In the genomic region with DNA sequence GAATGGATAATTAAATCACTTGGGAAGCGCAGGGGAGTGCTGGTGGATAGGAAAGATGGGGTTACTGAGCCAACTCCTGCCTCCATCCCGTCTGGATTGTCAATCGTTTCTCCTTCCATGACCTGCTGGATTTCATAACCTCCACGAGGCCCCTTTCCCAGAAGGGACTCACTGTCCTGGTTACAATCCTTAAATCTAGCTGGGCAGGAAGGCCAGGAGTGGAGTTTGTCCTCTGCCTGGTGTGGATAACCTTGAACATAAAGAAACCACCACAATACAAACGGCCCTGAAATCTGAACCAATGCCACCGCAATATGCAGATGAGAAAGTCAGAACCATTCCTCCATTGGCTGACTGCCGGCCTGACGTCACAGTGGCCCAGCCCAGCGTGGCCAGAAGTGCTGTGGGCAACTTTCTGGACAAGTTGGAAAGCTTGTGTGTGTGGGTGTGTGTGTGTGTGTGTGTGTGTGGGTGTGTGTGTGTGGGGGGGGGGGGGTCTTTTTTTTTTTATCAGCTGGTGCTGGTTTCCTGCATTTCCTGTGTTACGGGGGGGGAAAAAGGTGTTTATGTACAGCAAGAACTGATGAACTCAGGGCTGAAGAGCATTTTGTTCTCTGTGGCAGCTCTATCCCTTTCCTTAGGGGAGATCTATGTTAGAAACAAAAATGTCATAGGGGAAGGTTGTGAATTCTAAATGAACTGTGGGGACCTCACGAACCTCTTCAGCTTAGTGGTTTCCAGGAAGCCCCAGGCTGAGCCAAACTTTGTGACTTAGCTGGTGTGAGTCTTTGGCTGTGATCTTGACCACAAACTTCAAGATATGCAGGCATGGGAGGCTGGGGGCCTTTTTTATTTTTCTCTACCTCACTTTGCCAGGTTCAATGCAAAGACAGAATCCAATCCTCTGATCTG, we compare ENCODE assay signal across 8 cellular contexts.
DNase-seq lines count a peak whose midpoint lies in the region; ATAC-seq and TF ChIP-seq lines count a peak whose summit lies in the region.

No MANE protein-coding gene starts in this region.

- peak; percentile 63 to 78 for DNase-seq in NCI-H524 (lab: John Stamatoyannopoulos, UW)
- DNase-seq in NCI-H524 treated with DMSO at 0.1 percent for 48 hours (lab: John Stamatoyannopoulos, UW): no peak
- DNase-seq in HT-29 (ENCODE audit: low spot score): peak; percentile 63
- DNase-seq in PC-9: peak; percentile 85 to 86
- DNase-seq in activated T-helper 1 cell treated with anti-CD3 and anti-CD28 coated beads, Interleukin-2, amount 50 U/mL, for 16 hours (ENCODE audit: low read depth in 1 of 2, low spot score in 1 of 2): peak; percentile 14 to 47
- peak; percentile 98 for DNase-seq in fibroblast of peridontal ligament (ENCODE audit: extremely low read depth)
- peak; percentile 42 to 84 (median 66) for DNase-seq in naive thymus-derived CD8-positive, alpha-beta T cell
- DNase-seq in stimulated activated CD8-positive, alpha-beta memory T cell treated with anti-CD3 and anti-CD28 coated beads, Interleukin-7, amount 100 ng/mL, for 48 hours (ENCODE audit: extremely low read depth in 1 of 2, low read depth in 1 of 2): peak; percentile 33 to 56

- H3K4me1 ChIP-seq in PC-9 (replicated peaks; ENCODE audit: insufficient read depth): peaks cover 7% of the 10 kb centered on the region

- no peaks in the 10 kb centered on the region for H3K27me3 Mint-ChIP-seq in naive thymus-derived CD8-positive, alpha-beta T cell

- CTCF ChIA-PET in PC-9 (lab: Charles Lee): interaction anchor here (0.6 kb wide), 1 partner anchor 169 kb away, joined by 4 read pairs; no protein-coding TSS in a partner anchor

- peaks cover 0 to 3% (median 0%) of the 10 kb centered on the region in 9 donors for H3K9me3 Mint-ChIP-seq in naive thymus-derived CD8-positive, alpha-beta T cell

- TF ChIP-seq CTCF in PC-9 (conservative IDR thresholded peaks at IDR 0.05): no peak

- no peak overlapping the region for H3K4me3 ChIP-seq in PC-9

- no peaks in the 10 kb centered on the region for H3K9me3 ChIP-seq in PC-9 (ENCODE audit: insufficient read depth, low read depth)

- peak overlapping the region; percentile 33; the same call in 1 of the 2 replicates for H3K27ac ChIP-seq in PC-9

- H3K79me2 ChIP-seq in PC-9 (ENCODE audit: low read depth): no peaks in the 10 kb centered on the region

- no peaks in the 10 kb centered on the region for H3K36me3 ChIP-seq in PC-9 (ENCODE audit: low read depth)

- peaks cover 6% of the 10 kb centered on the region for H3F3A ChIP-seq in PC-9 (ENCODE audit: insufficient read depth, low read depth)

- no peaks in the 10 kb centered on the region for H4K20me1 ChIP-seq in PC-9 (ENCODE audit: insufficient read depth)

- H3K9me2 ChIP-seq in PC-9 (ENCODE audit: insufficient read depth): no peaks in the 10 kb centered on the region

- no peaks in the 10 kb centered on the region for H3K27me3 ChIP-seq in PC-9 (ENCODE audit: insufficient read depth, low read depth)

- ATAC-seq in naive thymus-derived CD8-positive, alpha-beta T cell: peak; percentile 90 to 94

- no TSS peak for BruUV-seq in PC-9 (replicated peaks; lab: Mats Ljungman, UMichigan)

- H3K4me3 Mint-ChIP-seq in naive thymus-derived CD8-positive, alpha-beta T cell: peak overlapping the region; percentile 65 to 86 (median 76)

- POLR2A ChIA-PET in PC-9 (lab: Charles Lee; ENCODE audit: unreplicated experiment): interaction anchor here (0.6 kb wide), 4 partner anchors 23 to 338 kb away, joined by 3 to 9 read pairs (median 4); no protein-coding TSS in a partner anchor
- POLR2A ChIA-PET in naive thymus-derived CD8-positive, alpha-beta T cell (lab: Charles Lee): interaction anchor here (0.6 to 1.2 kb wide), 4 partner anchors 9 to 201 kb away, joined by 3 to 4 read pairs (median 4); no protein-coding TSS in a partner anchor

- H3K27ac Mint-ChIP-seq in naive thymus-derived CD8-positive, alpha-beta T cell: peak overlapping the region; percentile 75 to 92 (median 86)

- H3K4me2 ChIP-seq in PC-9: peak overlapping the region; percentile 37

- no peak overlapping the region for H2AFZ ChIP-seq in PC-9

- intact Hi-C loops in PC-9 (cut with micrococcal nuclease; ENCODE audit: unreplicated experiment): loop anchor here (2.0 kb wide), 1 partner anchor 68 kb away; no protein-coding TSS in a partner anchor

- no peaks in the 10 kb centered on the region for H3K36me3 Mint-ChIP-seq in naive thymus-derived CD8-positive, alpha-beta T cell

- peaks cover 15 to 39% (median 34%) of the 10 kb centered on the region in 4 donors for H3K4me1 Mint-ChIP-seq in naive thymus-derived CD8-positive, alpha-beta T cell
